ENCODE assay signal across 22 cellular contexts in genomic region chr20:15976047-15976731, GRCh38.
DNase-seq lines count a peak whose midpoint lies in the region; ATAC-seq and TF ChIP-seq lines count a peak whose summit lies in the region.
"Had no signal": no experiment of that assay in that cellular context is flagged by ENCODE, and none has a peak within 500 bp of the region (broad histone marks: within the 10 kb centered on the region; RNA-seq: fewer than 3 reads in every experiment).

No MANE protein-coding gene starts in this region.

- no peaks in the 10 kb centered on the region for H3K36me3 Mint-ChIP-seq in activated naive CD8-positive, alpha-beta T cell treated with anti-CD3 and anti-CD28 coated beads for 36 hours
- H3K36me3 Mint-ChIP-seq: activated naive CD8-positive, alpha-beta T cell; naive thymus-derived CD8-positive, alpha-beta T cell had no signal

- no peaks in the 10 kb centered on the region for H3K4me1 Mint-ChIP-seq in activated naive CD8-positive, alpha-beta T cell treated with anti-CD3 and anti-CD28 coated beads for 36 hours
- H3K4me1 Mint-ChIP-seq: memory B cell; naive thymus-derived CD8-positive, alpha-beta T cell; T-helper 17 cell had no signal

- H3K27me3 ChIP-seq in OCI-LY3 (ENCODE audit: low read depth, low read length) (no peaks in the 10 kb centered on the region), brain microvascular endothelial cell (replicated peaks) (no peaks in the 10 kb centered on the region)
- H3K27me3 ChIP-seq: foreskin keratinocyte, spleen had no signal

- H3K9me3 Mint-ChIP-seq in activated naive CD8-positive, alpha-beta T cell treated with anti-CD3 and anti-CD28 coated beads for 36 hours: peaks cover 10% of the 10 kb centered on the region

- peaks cover 52% of the 10 kb centered on the region for H3K4me1 ChIP-seq in OCI-LY3 (ENCODE audit: low read length)
- H3K4me1 ChIP-seq: foreskin keratinocyte, prostate gland, spleen had no signal

- H3K27ac ChIP-seq in OCI-LY3 (ENCODE audit: low read length) (no peak overlapping the region), brain microvascular endothelial cell (no peak overlapping the region)
- H3K27ac ChIP-seq: epithelial cell of prostate, foreskin keratinocyte, prostate gland, spleen had no signal

- peak; percentile 86 for DNase-seq in iPS DF 19.7 (ENCODE audit: low read depth, low spot score)
- peak; percentile 1 for DNase-seq in pons (ENCODE audit: low spot score)
- DNase-seq in brain microvascular endothelial cell: no peak
- no peak for DNase-seq in activated naive CD8-positive, alpha-beta T cell treated with anti-CD3 and anti-CD28 coated beads for 36 hours
- DNase-seq in left lobe of liver (ENCODE audit: low spot score): no peak
- DNase-seq: AML-193; foreskin keratinocyte; naive thymus-derived CD8-positive, alpha-beta T cell; NCI-H1930; NCI-H526 treated with DMSO at 0.1 percent for 48 hours; SIG-M5; spleen; stimulated activated CD8-positive, alpha-beta memory T cell treated with anti-CD3 and anti-CD28 coated beads, Interleukin-4, amount 100 ng/mL, for 48 hours; substantia nigra; T-helper 17 cell had no signal

- TF ChIP-seq CTCF in OCI-LY3 (IDR thresholded peaks at IDR 0.05; ENCODE audit: low read depth, low read length): no peak
- TF ChIP-seq CTCF in brain microvascular endothelial cell (IDR thresholded peaks at IDR 0.05; ENCODE audit: low read depth, low read length, missing control alignments): no peak

- in situ Hi-C loops in brain microvascular endothelial cell (cut with HindIII; ENCODE audit: low pct_ligation_motif_present, low sequenced_read_pairs): no loop called here

- H3K27ac Mint-ChIP-seq in activated naive CD8-positive, alpha-beta T cell treated with anti-CD3 and anti-CD28 coated beads for 36 hours: no peak overlapping the region
- H3K27ac Mint-ChIP-seq: activated naive CD8-positive, alpha-beta T cell; memory B cell; naive thymus-derived CD8-positive, alpha-beta T cell; T-helper 17 cell had no signal

- H3K79me2 ChIP-seq in OCI-LY3 (ENCODE audit: low read length): peaks cover 100% of the 10 kb centered on the region

- H3K9me3 ChIP-seq in OCI-LY3 (ENCODE audit: insufficient read depth, low read length): peaks cover 34% of the 10 kb centered on the region
- H3K9me3 ChIP-seq: prostate gland had no signal

- peaks cover 89% of the 10 kb centered on the region for H3K36me3 ChIP-seq in OCI-LY3 (replicated peaks; ENCODE audit: low read depth, low read length)
- no peaks in the 10 kb centered on the region for H3K36me3 ChIP-seq in brain microvascular endothelial cell (replicated peaks)
- H3K36me3 ChIP-seq: prostate gland, spleen had no signal

- peaks cover 60% of the 10 kb centered on the region for H4K20me1 ChIP-seq in OCI-LY3 (ENCODE audit: insufficient read depth, low read length)

- no peak overlapping the region for H3K4me3 Mint-ChIP-seq in activated naive CD8-positive, alpha-beta T cell treated with anti-CD3 and anti-CD28 coated beads for 36 hours
- H3K4me3 Mint-ChIP-seq: activated naive CD8-positive, alpha-beta T cell; IgD-negative memory B cell; memory B cell; naive thymus-derived CD8-positive, alpha-beta T cell; T-helper 17 cell had no signal

- H3K9ac ChIP-seq in OCI-LY3 (ENCODE audit: low read length): no peak overlapping the region

- no peaks in the 10 kb centered on the region for H3K27me3 Mint-ChIP-seq in activated naive CD8-positive, alpha-beta T cell treated with anti-CD3 and anti-CD28 coated beads for 36 hours
- H3K27me3 Mint-ChIP-seq: activated naive CD8-positive, alpha-beta T cell; IgD-negative memory B cell; memory B cell; naive thymus-derived CD8-positive, alpha-beta T cell; T-helper 17 cell had no signal

- peak overlapping the region; percentile 55; the same call in 1 of the 2 replicates for H3K4me2 ChIP-seq in OCI-LY3 (ENCODE audit: low read length)

- no peak overlapping the region for H2AFZ ChIP-seq in OCI-LY3 (ENCODE audit: low read depth, low read length)

- H3K4me3 ChIP-seq in OCI-LY3 (ENCODE audit: low read length) (no peak overlapping the region), brain microvascular endothelial cell (ENCODE audit: low read depth, low read length) (no peak overlapping the region)
- H3K4me3 ChIP-seq: prostate gland, spleen had no signal

- ATAC-seq in HG03432 (IDR thresholded peaks at IDR 0.05; ENCODE audit: unreplicated experiment): peak; percentile 52
- no peak for ATAC-seq in left lobe of liver
- ATAC-seq: foreskin keratinocyte; naive thymus-derived CD8-positive, alpha-beta T cell; T-helper 17 cell had no signal

Comparison
In these comparisons a context has a peak if more than half of its experiments do, and no peak if none do; other contexts are left out.
1. DNase-seq: peak in iPS DF 19.7 (single experiment) and pons (single experiment); none in brain microvascular endothelial cell (single experiment), activated naive CD8-positive, alpha-beta T cell treated with anti-CD3 and anti-CD28 coated beads for 36 hours (single experiment) and left lobe of liver (single experiment).